In genomic region chr5:145446875-145447274, GRCh38 we compare ENCODE assay signal across 2 cellular contexts.
DNase-seq lines count a peak whose midpoint lies in the region; ATAC-seq, FAIRE-seq and TF ChIP-seq lines count a peak whose summit lies in the region.
"Not testable (repeated sequence)": the region's sequence is repeated elsewhere in the genome, so short reads cannot be mapped to it uniquely, and the experiment has no call there.

No MANE protein-coding gene starts in this region.

- not testable (repeated sequence) for TF ChIP-seq RAD21 in A549 (conservative IDR thresholded peaks at IDR 0.05 in 1 of 2, IDR thresholded peaks at IDR 0.05 in 1 of 2)

- WGBS in A549 (ENCODE audit: missing lambda C conversion rate): 49% methylated on average over 3 of the region's 3 CpGs

- not testable (repeated sequence) for ATAC-seq in A549

- H3K4me1 ChIP-seq in A549; HEK293 (ENCODE audit: control insufficient read depth, insufficient read depth, low read length): not testable (repeated sequence)

- TF ChIP-seq POLR2A in A549 (IDR thresholded peaks at IDR 0.05; ENCODE audit: low read length): not testable (repeated sequence)

- not testable (repeated sequence) for H3K27ac ChIP-seq in A549; HEK293 (ENCODE audit: extremely low read depth, low read depth, low read length)

- POLR2A ChIA-PET in A549 (lab: Yijun Ruan, JAX); HEK293 (lab: Yijun Ruan, JAX): not testable (repeated sequence)

- not testable (repeated sequence) for H3K36me3 ChIP-seq in HEK293 (ENCODE audit: control insufficient read depth in 2 of 2, insufficient read depth in 1 of 2, low read length in 2 of 2)

- not testable (repeated sequence) for H3K9me3 ChIP-seq in A549; HEK293 (ENCODE audit: control insufficient read depth, insufficient read depth, low read depth, low read length)

- DNase-seq in A549 (ENCODE audit: low read depth in 1 of 2, low spot score in 1 of 2): not testable (repeated sequence)

- FAIRE-seq in A549 (lab: Jason Lieb, UNC): not testable (repeated sequence)

- TF ChIP-seq EP300 in A549 (IDR thresholded peaks at IDR 0.05): not testable (repeated sequence)

- TF ChIP-seq CTCF in A549 (IDR thresholded peaks at IDR 0.05); HEK293 (tag by site-specific recombination; IDR thresholded peaks at IDR 0.05): not testable (repeated sequence)

- H3K4me3 ChIP-seq in A549; HEK293 (ENCODE audit: low read depth, low read length): not testable (repeated sequence)

- CTCF ChIA-PET in A549 (lab: Yijun Ruan, JAX): interaction anchor here (0.5 kb wide), 1 partner anchor 16 kb away, joined by 3 read pairs; no protein-coding TSS in a partner anchor
- CTCF ChIA-PET in HEK293 (lab: Yijun Ruan, JAX): not testable (repeated sequence)

- H3K4me2 ChIP-seq in A549: not testable (repeated sequence)

TF ChIP-seq in A549, 52 proteins besides CTCF, POLR2A, EP300 and RAD21:
- peak; percentile 17; the same call in 1 of the 2 replicates for TF ChIP-seq ZC3H11A (IDR thresholded peaks at IDR 0.05)
TF ChIP-seq in A549: peak in this region for 1; not testable (repeated sequence) for 51.

TF ChIP-seq in HEK293, 187 proteins besides CTCF, POLR2A, EP300 and RAD21:
- TF ChIP-seq ZNF623 (tag by site-specific recombination; IDR thresholded peaks at IDR 0.05) (peak; percentile 49; the same call in 1 of the 2 replicates), ZNF426 (tag by site-specific recombination; IDR thresholded peaks at IDR 0.05) (peak; percentile 58), ZNF394 (tag by site-specific recombination; IDR thresholded peaks at IDR 0.05; ENCODE audit: borderline replicate concordance) (peak; percentile 87), ZNF518A (tag by site-specific recombination; conservative IDR thresholded peaks at IDR 0.05; ENCODE audit: low read depth) (peak; percentile 72), ZNF140 (tag by site-specific recombination; IDR thresholded peaks at IDR 0.05) (0 out of 2 replicates have a peak, but pooled peaks have one; percentile 25), ZBTB11 (tag by site-specific recombination; conservative IDR thresholded peaks at IDR 0.05; ENCODE audit: low read depth) (peak; percentile 62), ZNF654 (tag by site-specific recombination; IDR thresholded peaks at IDR 0.05; ENCODE audit: low read depth) (0 out of 2 replicates have a peak, but pooled peaks have one; percentile 15), ZBTB8A (tag by site-specific recombination; IDR thresholded peaks at IDR 0.05) (peak; percentile 35; the same call in 1 of the 2 replicates), ZNF555 (tag by site-specific recombination; conservative IDR thresholded peaks at IDR 0.05) (peak; percentile 58)
